35 cellular contexts compared by ENCODE assay signal in the genomic region with DNA sequence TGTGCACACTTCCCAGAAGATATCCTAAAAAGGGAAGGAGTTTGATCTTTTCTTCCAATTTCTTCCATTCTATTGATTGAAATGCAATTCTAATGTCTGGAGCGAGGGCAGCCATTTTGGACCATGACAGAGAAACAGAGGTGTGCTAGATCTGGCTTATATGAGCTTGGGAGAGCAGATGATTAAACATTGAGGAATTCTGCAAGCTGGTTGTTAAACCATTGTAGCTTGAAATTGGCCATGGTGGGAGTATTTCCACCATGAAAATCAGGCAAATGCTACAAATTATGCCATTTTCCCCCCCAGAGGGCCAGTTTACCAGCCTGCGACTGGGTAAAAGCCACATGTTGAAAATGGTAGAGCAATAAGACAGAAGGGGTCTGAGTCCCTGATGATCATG.
"Had no signal": no experiment of that assay in that cellular context is flagged by ENCODE, and none has a peak within 500 bp of the region (broad histone marks: within the 10 kb centered on the region; RNA-seq: fewer than 3 reads in every experiment).

No MANE protein-coding gene starts in this region.

- H3K36me3 ChIP-seq: adrenal gland, breast epithelium, Peyer's patch had no signal

- FAIRE-seq: astrocyte had no signal

- H3K4me1 ChIP-seq: body of pancreas, breast epithelium, Peyer's patch had no signal

- H3K27ac ChIP-seq: adrenal gland, body of pancreas, breast epithelium, KMS-11, Peyer's patch, RWPE1, VCaP had no signal

- ATAC-seq: activated naive CD4-positive, alpha-beta T cell treated with anti-CD3 and anti-CD28 coated beads, Interleukin-2, amount 50 U/mL, for 72 hours; activated T-cell treated with anti-CD3 and anti-CD28 coated beads, Interleukin-2, amount 50 U/mL, for 4 hours; body of pancreas; PC-3; Right ventricle myocardium inferior; SK-N-SH treated with all-trans-retinoic acid at 6 μM for 48 hours; T-cell had no signal

- H3K4me3 ChIP-seq: adrenal gland, body of pancreas, breast epithelium, Peyer's patch had no signal

- H3K9me3 ChIP-seq: adrenal gland, body of pancreas, breast epithelium, Peyer's patch had no signal

- DNase-seq: activated B cell treated with CpG ODN at 0.5 μM for 24 hours; activated CD4-positive, alpha-beta memory T cell treated with anti-CD3 and anti-CD28 coated beads for 36 hours; activated CD4-positive, alpha-beta T cell treated with anti-CD3 and anti-CD28 coated beads for 4 hours; activated CD4-positive, alpha-beta T cell treated with anti-CD3 and anti-CD28 coated beads, Interleukin-2, amount 50 U/mL, for 1 hour; activated CD4-positive, CD25-positive, alpha-beta regulatory T cell treated with anti-CD3 and anti-CD28 coated beads, Interleukin-2, amount 50 U/mL, for 72 hours; activated CD8-positive, alpha-beta memory T cell treated with anti-CD3 and anti-CD28 coated beads, Interleukin-2, amount 50 U/mL, for 4 hours; activated gamma-delta T cell treated with Interleukin-2 at 50 U/mL for 16 hours; activated naive CD4-positive, alpha-beta T cell treated with anti-CD3 and anti-CD28 coated beads for 36 hours; activated T-cell treated with anti-CD3 and anti-CD28 coated beads for 4 hours; activated T-cell treated with anti-CD3 and anti-CD28 coated beads, Interleukin-2, amount 50 U/mL, for 4 hours; adrenal gland; body of pancreas; NCI-H1105; NCI-H1417 treated with DMSO at 0.1 percent for 48 hours; NCI-H187 treated with DMSO at 0.1 percent for 48 hours; NCI-H2081; NCI-H2171 treated with DMSO at 0.1 percent for 48 hours; NCI-H2227 treated with DMSO at 0.1 percent for 48 hours; NCI-H446 treated with DMSO at 0.1 percent for 48 hours; NCI-H524; NCI-H69; PC-3; Peyer's patch; SIG-M5; T-cell; T-helper 2 cell; T-helper 9 cell had no signal

- H3K27me3 ChIP-seq: adrenal gland, body of pancreas, breast epithelium, Peyer's patch had no signal
